ENCODE assay signal across 8 cellular contexts in the genomic region with DNA sequence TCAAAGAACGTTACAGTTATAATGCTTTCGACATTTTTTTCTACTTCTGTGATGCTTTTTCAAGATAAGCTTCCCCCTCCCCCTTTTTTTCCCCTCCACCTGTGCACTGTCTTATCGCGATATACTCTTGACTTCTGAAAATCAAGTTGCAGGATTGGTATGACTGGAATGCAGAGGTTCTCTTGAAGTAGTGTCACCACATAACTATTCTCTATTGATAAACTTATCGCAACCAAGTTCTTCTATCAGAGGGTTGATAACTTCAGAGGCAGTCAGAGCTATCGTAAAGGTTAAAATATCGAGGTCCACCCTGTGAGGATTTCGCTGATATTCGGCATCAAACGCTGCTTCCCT. TPM values are rescaled to one million over a fixed set of nuclear protein-coding genes. Genes with fewer than 3 reads are reported as not detected.
DNase-seq lines count a peak whose midpoint lies in the region; ATAC-seq and TF ChIP-seq lines count a peak whose summit lies in the region.

No MANE protein-coding gene starts in this region.

- H3K36me3 ChIP-seq in IMR-90 (ENCODE audit: control insufficient read depth, insufficient read depth, low read length): no peaks in the 10 kb centered on the region
- H3K36me3 ChIP-seq in body of pancreas (replicated peaks in 1 of 2; ENCODE audit: insufficient read depth in 1 of 2, low read depth in 2 of 2): no peaks in the 10 kb centered on the region
- H3K36me3 ChIP-seq in mesendoderm (ENCODE audit: control insufficient read depth, insufficient read depth, low read length): no peaks in the 10 kb centered on the region

- dilution Hi-C loops in IMR-90 (cut with HindIII; ENCODE audit: low sequenced_read_pairs, unreplicated experiment): no loop called here

- TF ChIP-seq RAD21 in IMR-90 (IDR thresholded peaks at IDR 0.05; ENCODE audit: low read length): no peak

- H3K23ac ChIP-seq in IMR-90 (ENCODE audit: low read depth, low read length) (peak overlapping the region; percentile 98), mesendoderm (ENCODE audit: low read length) (no peak overlapping the region)

- in situ Hi-C loops in IMR-90 (cut with MboI; ENCODE audit: low sequenced_read_pairs): no loop called here

- TF ChIP-seq CTCF in IMR-90 (conservative IDR thresholded peaks at IDR 0.05; ENCODE audit: low read depth, low read length): no peak
- TF ChIP-seq CTCF in body of pancreas (IDR thresholded peaks at IDR 0.05): no peak

- H4K5ac ChIP-seq in IMR-90 (ENCODE audit: low read depth, low read length) (peak overlapping the region; percentile 46; the same call in 1 of the 2 replicates), mesendoderm (ENCODE audit: low read length) (no peak overlapping the region)

- DNase-seq in COLO829 (ENCODE audit: low spot score) (peak; percentile 29), IMR-90 (peak; percentile 54), body of pancreas (no peak), mesendoderm (peak; percentile 93), T-helper 9 cell (no peak)
- no peak for DNase-seq in central memory CD4-positive, alpha-beta T cell

- H3K4me1 ChIP-seq in IMR-90 (ENCODE audit: control insufficient read depth, insufficient read depth, low read length) (no peaks in the 10 kb centered on the region), body of pancreas (peaks cover 13% of the 10 kb centered on the region), mesendoderm (ENCODE audit: control insufficient read depth, low read depth, low read length) (peaks cover 2% of the 10 kb centered on the region)

- H3K9ac ChIP-seq in IMR-90 (ENCODE audit: low read depth, low read length) (peak overlapping the region; percentile 99), mesendoderm (ENCODE audit: low read length) (peak overlapping the region; percentile 97)

- H2BK20ac ChIP-seq in IMR-90 (ENCODE audit: low read depth, low read length): no peak overlapping the region

- H3K9me3 ChIP-seq in IMR-90 (ENCODE audit: control insufficient read depth, insufficient read depth, low read length): no peaks in the 10 kb centered on the region
- no peaks in the 10 kb centered on the region for H3K9me3 ChIP-seq in body of pancreas

- intact Hi-C loops in IMR-90 (cut with micrococcal nuclease) (no loop called here), body of pancreas (cut with DNase I) (loop anchor here (10.0 kb wide), 2 partner anchors 64 to 94 kb away; a partner anchor contains a TSS)

- peak overlapping the region; percentile 95 for H3K4me2 ChIP-seq in IMR-90 (ENCODE audit: low read depth, low read length)
- peak overlapping the region; percentile 71 for H3K4me2 ChIP-seq in mesendoderm (ENCODE audit: low read length)

- POLR2A ChIA-PET in IMR-90 (lab: Charles Lee; ENCODE audit: unreplicated experiment): interaction anchor here (0.6 kb wide), 1 partner anchor 294 kb away, joined by 3 read pairs; no protein-coding TSS in a partner anchor

- H2BK120ac ChIP-seq in IMR-90 (ENCODE audit: low read depth, low read length) (no peak overlapping the region), mesendoderm (ENCODE audit: low read depth, low read length) (no peak overlapping the region)

- peaks cover 3% of the 10 kb centered on the region; the same call in 1 of the 2 replicates for H4K20me1 ChIP-seq in IMR-90 (ENCODE audit: insufficient read depth, low read length)

- H2BK15ac ChIP-seq in IMR-90 (ENCODE audit: low read depth, low read length) (no peak overlapping the region), mesendoderm (replicated peaks; ENCODE audit: low read depth) (no peak overlapping the region)

- no peaks in the 10 kb centered on the region for H3K9me1 ChIP-seq in IMR-90 (ENCODE audit: insufficient read depth, low read length)

- H3K18ac ChIP-seq in IMR-90 (ENCODE audit: low read depth, low read length) (peak overlapping the region; percentile 63), mesendoderm (ENCODE audit: low read length) (peak overlapping the region; percentile 77)

- no peaks in the 10 kb centered on the region for H3K27me3 ChIP-seq in IMR-90 (ENCODE audit: control insufficient read depth, insufficient read depth, low read length)
- no peaks in the 10 kb centered on the region for H3K27me3 ChIP-seq in body of pancreas
- H3K27me3 ChIP-seq in mesendoderm (ENCODE audit: insufficient read depth, low read length, poor library complexity): no peaks in the 10 kb centered on the region

- peak overlapping the region; percentile 92 for H3K14ac ChIP-seq in IMR-90 (replicated peaks; ENCODE audit: low read depth, low read length)

- peak overlapping the region; percentile 94 for H2BK5ac ChIP-seq in IMR-90 (ENCODE audit: low read depth, low read length, poor library complexity, severe bottlenecking)
- H2BK5ac ChIP-seq in mesendoderm (ENCODE audit: low read length): no peak overlapping the region

- CTCF ChIA-PET in IMR-90 (lab: Yijun Ruan, JAX): interaction anchor here (1.8 kb wide), 1 partner anchor 99 kb away, joined by 8 read pairs; no protein-coding TSS in a partner anchor

- peak overlapping the region; percentile 30; the same call in 1 of the 2 replicates for H4K91ac ChIP-seq in IMR-90 (ENCODE audit: insufficient read depth, low read depth, low read length)

- peak overlapping the region; percentile 92 for H3K56ac ChIP-seq in IMR-90 (ENCODE audit: extremely low read depth, insufficient read depth, low read length)
- H3K56ac ChIP-seq in mesendoderm (ENCODE audit: low read length): peak overlapping the region; percentile 100

- H3K4ac ChIP-seq in IMR-90 (ENCODE audit: low read depth, low read length): peak overlapping the region; percentile 88
- H3K4ac ChIP-seq in mesendoderm (ENCODE audit: low read depth, low read length): no peak overlapping the region

- ATAC-seq in IMR-90 (ENCODE audit: low read depth): peak; percentile 3
- ATAC-seq in body of pancreas: no peak
- ATAC-seq in HG03378 (IDR thresholded peaks at IDR 0.05; ENCODE audit: unreplicated experiment): no peak
- ATAC-seq in HG02852 (IDR thresholded peaks at IDR 0.05; ENCODE audit: unreplicated experiment): no peak

- peak overlapping the region; percentile 100 for H2AFZ ChIP-seq in IMR-90 (replicated peaks; ENCODE audit: low read length, poor library complexity)

- peaks cover 0 to 25% of the 10 kb centered on the region in 2 experiments; a peak in 3 of 4 replicates for H3K79me1 ChIP-seq in IMR-90 (ENCODE audit: low read depth in 1 of 2, low read length in 2 of 2)
- H3K79me1 ChIP-seq in mesendoderm (ENCODE audit: low read length): no peaks in the 10 kb centered on the region

- WGBS in IMR-90 (ENCODE audit: extremely low coverage in 2 of 2, insufficient read length in 1 of 2), 2 experiments: 0% methylated on average over 5 of the region's 10 CpGs; no CpG with 5 or more reads in 1 of the 2 experiments
- 0 to 1% methylated on average over 9 to 10 of the region's 10 CpGs for WGBS in body of pancreas, 2 donors
- WGBS in mesendoderm (ENCODE audit: extremely low coverage, insufficient coverage, low lambda C conversion rate): no CpG with 5 or more reads among the region's 10 CpGs

- H3K4me3 ChIP-seq in IMR-90 (ENCODE audit: insufficient read depth, low read depth, low read length) (peak overlapping the region; percentile 89), body of pancreas (peak overlapping the region; percentile 44 to 82), mesendoderm (ENCODE audit: low read length) (peak overlapping the region; percentile 85)

- TF ChIP-seq POLR2A in IMR-90 (IDR thresholded peaks at IDR 0.05; ENCODE audit: low read depth, low read length) (no peak), body of pancreas (IDR thresholded peaks at IDR 0.05) (no peak)

- H2AK5ac ChIP-seq in IMR-90 (ENCODE audit: low read depth, low read length) (0 out of 2 replicates have a peak overlapping the region, but pooled peaks have one; percentile 69), mesendoderm (ENCODE audit: low read length) (no peak overlapping the region)

- H3K27ac ChIP-seq in IMR-90 (ENCODE audit: insufficient read depth, low read length): peak overlapping the region; percentile 91
- H3K27ac ChIP-seq in body of pancreas: peak overlapping the region; percentile 91 to 97 (median 93)
- peak overlapping the region; percentile 88 for H3K27ac ChIP-seq in mesendoderm (ENCODE audit: low read depth, low read length)

- no peaks in the 10 kb centered on the region for H3K79me2 ChIP-seq in mesendoderm (ENCODE audit: control insufficient read depth, insufficient read depth, low read length)

- H4K8ac ChIP-seq in IMR-90 (ENCODE audit: low read depth in 2 of 2, low read length in 2 of 2) (peak overlapping the region; percentile 13 to 65; a peak in 3 of 4 replicates), mesendoderm (ENCODE audit: low read depth, low read length) (no peak overlapping the region)

- H2AK9ac ChIP-seq in IMR-90 (replicated peaks; ENCODE audit: low read depth, low read length, poor library complexity): peak overlapping the region; percentile 76

- TSS peak; percentile 80 for BruUV-seq in IMR-90 (replicated peaks; lab: Mats Ljungman, UMichigan)

RNA-seq across cellular contexts. Expression of a gene that starts 0.8 kb away (rescaled TPM):
- 5.7 and 6.9 TPM in 2 replicates for total RNA-seq in IMR-90 (2012; rRNA removed)
- 9.8 and 10.4 TPM in 2 replicates for polyA plus RNA-seq in IMR-90 (2012; rRNA removed)
- polyA plus RNA-seq in IMR-90 (2012; cell fraction: cytosol; rRNA removed): 2.1 and 7.4 TPM in 2 replicates
- polyA plus RNA-seq in IMR-90 (2012; cell fraction: nucleus; rRNA removed; ENCODE audit: low replicate concordance): 4.5 and 4.9 TPM in 2 replicates
- 10 to 100 TPM in 1 of 2 donors, 1 to 10 TPM in 1; 7.3 to 13.5 TPM for total RNA-seq in body of pancreas
- polyA plus RNA-seq in mesendoderm (2013, experiment 1 of 2): 21.4 TPM
- polyA plus RNA-seq in mesendoderm (2013, experiment 2 of 2): 21.7 TPM

RNA-seq across cellular contexts. Expression of a gene that starts 6.5 kb away (rescaled TPM):
- total RNA-seq in IMR-90 (2012; rRNA removed): 2.7 and 4.2 TPM in 2 replicates
- polyA plus RNA-seq in IMR-90 (2012; rRNA removed): 2.3 and 2.5 TPM in 2 replicates
- 1.8 and 1.9 TPM in 2 replicates for polyA plus RNA-seq in IMR-90 (2012; cell fraction: cytosol; rRNA removed)
- polyA plus RNA-seq in IMR-90 (2012; cell fraction: nucleus; rRNA removed; ENCODE audit: low replicate concordance): 1.3 and 2.1 TPM in 2 replicates
- 1 to 10 TPM; 2.0 to 3.9 TPM for total RNA-seq in body of pancreas
- polyA plus RNA-seq in mesendoderm (2013, experiment 1 of 2): 1.7 TPM
- polyA plus RNA-seq in mesendoderm (2013, experiment 2 of 2): 1.4 TPM

RNA-seq across cellular contexts. Expression of a gene that starts 24.2 kb away (rescaled TPM):
- total RNA-seq in IMR-90 (2012; rRNA removed) (not detected in 2 replicates), body of pancreas (not detected)
- polyA plus RNA-seq in IMR-90 (2012; rRNA removed): not detected in 2 replicates
- not detected in 2 replicates for polyA plus RNA-seq in IMR-90 (2012; cell fraction: cytosol; rRNA removed)
- polyA plus RNA-seq in IMR-90 (2012; cell fraction: nucleus; rRNA removed; ENCODE audit: low replicate concordance): not detected in 2 replicates
- polyA plus RNA-seq in mesendoderm (2013, experiment 1 of 2): 5.9 TPM
- polyA plus RNA-seq in mesendoderm (2013, experiment 2 of 2): 7.0 TPM

RNA-seq across cellular contexts. Expression of a gene that starts 40.4 kb away (rescaled TPM):
- 0.28 and 0.36 TPM in 2 replicates for total RNA-seq in IMR-90 (2012; rRNA removed)
- polyA plus RNA-seq in IMR-90 (2012; rRNA removed): 1.3 and 1.9 TPM in 2 replicates
- 1.3 and 1.4 TPM in 2 replicates for polyA plus RNA-seq in IMR-90 (2012; cell fraction: cytosol; rRNA removed)
- 0.34 and 0.40 TPM in 2 replicates for polyA plus RNA-seq in IMR-90 (2012; cell fraction: nucleus; rRNA removed; ENCODE audit: low replicate concordance)
- total RNA-seq in body of pancreas: not detected
- 2.2 TPM for polyA plus RNA-seq in mesendoderm (2013, experiment 1 of 2)
- polyA plus RNA-seq in mesendoderm (2013, experiment 2 of 2): 2.4 TPM

RNA-seq across cellular contexts. Expression of a gene that starts 58.5 kb away (rescaled TPM):
- total RNA-seq in IMR-90 (2012; rRNA removed) (52.0 and 53.3 TPM in 2 replicates), body of pancreas (10 to 100 TPM; 30.4 to 50.8 TPM)
- polyA plus RNA-seq in IMR-90 (2012; rRNA removed): 76.8 and 89.9 TPM in 2 replicates
- polyA plus RNA-seq in IMR-90 (2012; cell fraction: cytosol; rRNA removed): 74.3 and 78.9 TPM in 2 replicates
- 86.9 and 89.0 TPM in 2 replicates for polyA plus RNA-seq in IMR-90 (2012; cell fraction: nucleus; rRNA removed; ENCODE audit: low replicate concordance)
- 131 TPM for polyA plus RNA-seq in mesendoderm (2013, experiment 1 of 2)
- polyA plus RNA-seq in mesendoderm (2013, experiment 2 of 2): 137 TPM

Comparison
In these comparisons a context has a peak if more than half of its experiments do, and no peak if none do; other contexts are left out.
1. DNase-seq: peak in COLO829 (single experiment), IMR-90 (single experiment) and mesendoderm (single experiment); none in body of pancreas (0 of 4), central memory CD4-positive, alpha-beta T cell (single experiment) and T-helper 9 cell (single experiment).
2. Peak in every context shown above with its lines, with median percentiles within 50 percentile points of each other: H3K27ac ChIP-seq and H3K4me3 ChIP-seq.